Comparison of ENCODE assay signal across 8 cellular contexts in the genomic region with DNA sequence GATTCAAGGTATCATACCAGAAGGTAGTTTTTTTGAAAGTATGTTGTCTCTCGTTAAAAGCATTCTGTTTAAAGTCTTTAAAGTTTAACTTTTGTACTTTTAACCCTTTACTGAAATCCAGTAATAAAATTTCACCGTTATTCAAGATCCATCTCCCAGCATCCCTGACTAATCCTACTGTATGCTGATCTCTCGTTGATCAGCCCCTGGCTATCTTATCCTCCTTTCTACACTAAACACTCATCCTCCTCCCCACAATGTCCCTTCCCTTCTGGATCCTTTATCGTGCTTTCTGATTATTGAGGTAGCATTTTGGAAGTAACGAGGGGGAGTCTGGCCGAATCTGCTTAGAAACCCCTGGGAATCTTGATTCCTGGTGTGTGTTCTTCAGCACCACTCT. TPM values are rescaled to one million over a fixed set of nuclear protein-coding genes. Genes with fewer than 3 reads are reported as not detected.
DNase-seq lines count a peak whose midpoint lies in the region; ATAC-seq and TF ChIP-seq lines count a peak whose summit lies in the region.

No MANE protein-coding gene starts in this region.

- peak overlapping the region; percentile 78 to 98 (median 94) for H3K4me3 ChIP-seq in BLaER1 treated with 17β-estradiol and CSF1 and Interleukin-3, amounts not matched to agents 10 nM and 100 nM

- peaks cover 51 to 62% (median 56%) of the 10 kb centered on the region in 11 experiments for H4K20me1 ChIP-seq in BLaER1 treated with 17β-estradiol and CSF1 and Interleukin-3, amounts not matched to agents 10 nM and 100 nM

- H3K4me1 ChIP-seq in BLaER1 treated with 17β-estradiol and CSF1 and Interleukin-3, amounts not matched to agents 10 nM and 100 nM, result peaks cover 35 to 61% (median 50%) of the 10 kb centered on the region in 10 experiments

- H3K27ac Mint-ChIP-seq in dendritic cell treated with granulocyte-macrophage colony-stimulating factor and Interleukin-4, amounts not matched to agents 40 ng/mL and 50 ng/mL, for 4 days, result peak overlapping the region; percentile 100
- peak overlapping the region; percentile 92 to 100 for H3K27ac Mint-ChIP-seq in natural killer cell

- H3K4me2 ChIP-seq in BLaER1 treated with 17β-estradiol and CSF1 and Interleukin-3, amounts not matched to agents 10 nM and 100 nM, result peak overlapping the region; percentile 91 to 99 (median 93)

- no peak for TF ChIP-seq POLR2A in GM18505 (IDR thresholded peaks at IDR 0.05; ENCODE audit: borderline replicate concordance, extremely low read depth, insufficient read depth, insufficient read length)

- H3K4me1 Mint-ChIP-seq in dendritic cell treated with granulocyte-macrophage colony-stimulating factor and Interleukin-4, amounts not matched to agents 40 ng/mL and 50 ng/mL, for 4 days (ENCODE audit: low read depth), result peaks cover 56% of the 10 kb centered on the region
- H3K4me1 Mint-ChIP-seq in natural killer cell, result peaks cover 75% of the 10 kb centered on the region in 2 donors

- no peak for TF ChIP-seq CTCF in natural killer cell (IDR thresholded peaks at IDR 0.05)

- no peak for DNase-seq in natural killer cell
- DNase-seq in NCI-H1105 treated with DMSO at 0.1 percent for 48 hours (lab: John Stamatoyannopoulos, UW), result no peak
- no peak for DNase-seq in AML-193 (lab: John Stamatoyannopoulos, UW)
- DNase-seq in NCI-H345 (lab: John Stamatoyannopoulos, UW), result no peak

- H3K36me3 ChIP-seq in BLaER1 treated with 17β-estradiol and CSF1 and Interleukin-3, amounts not matched to agents 10 nM and 100 nM, result peaks cover 16 to 38% (median 28%) of the 10 kb centered on the region in 11 experiments; a peak in 20 of 22 replicates
- H3K36me3 ChIP-seq in KOPT-K1 (ENCODE audit: insufficient read depth, low read length), result peaks cover 18% of the 10 kb centered on the region

- peak overlapping the region; percentile 93 to 100 (median 98) for H3K9ac ChIP-seq in BLaER1 treated with 17β-estradiol and CSF1 and Interleukin-3, amounts not matched to agents 10 nM and 100 nM

- H3K9me3 ChIP-seq in BLaER1 treated with 17β-estradiol and CSF1 and Interleukin-3, amounts not matched to agents 10 nM and 100 nM (replicated peaks in 1 of 11), result no peaks in the 10 kb centered on the region
- no peaks in the 10 kb centered on the region for H3K9me3 ChIP-seq in KOPT-K1 (ENCODE audit: insufficient read depth, low read length, poor library complexity, severe bottlenecking)

- no peaks in the 10 kb centered on the region for H3K27me3 Mint-ChIP-seq in dendritic cell treated with granulocyte-macrophage colony-stimulating factor and Interleukin-4, amounts not matched to agents 40 ng/mL and 50 ng/mL, for 4 days
- no peaks in the 10 kb centered on the region for H3K27me3 Mint-ChIP-seq in natural killer cell (ENCODE audit: low read depth in 2 of 2)

- intact Hi-C loops in dendritic cell treated with granulocyte-macrophage colony-stimulating factor and Interleukin-4, amounts not matched to agents 40 ng/mL and 50 ng/mL, for 4 days (cut with micrococcal nuclease), result no loop called here
- intact Hi-C loops in natural killer cell (cut with micrococcal nuclease), result loop anchor here (5.0 to 10.0 kb wide), 2 partner anchors 203 to 204 kb away; no protein-coding TSS in a partner anchor

- no peaks in the 10 kb centered on the region for H3K27me3 ChIP-seq in BLaER1 treated with 17β-estradiol and CSF1 and Interleukin-3, amounts not matched to agents 10 nM and 100 nM

- peaks cover 54% of the 10 kb centered on the region for H3K36me3 Mint-ChIP-seq in dendritic cell treated with granulocyte-macrophage colony-stimulating factor and Interleukin-4, amounts not matched to agents 40 ng/mL and 50 ng/mL, for 4 days (ENCODE audit: low read depth)
- H3K36me3 Mint-ChIP-seq in natural killer cell, result no peaks in the 10 kb centered on the region

- no peaks in the 10 kb centered on the region for H3K9me3 Mint-ChIP-seq in dendritic cell treated with granulocyte-macrophage colony-stimulating factor and Interleukin-4, amounts not matched to agents 40 ng/mL and 50 ng/mL, for 4 days
- H3K9me3 Mint-ChIP-seq in natural killer cell, result no peaks in the 10 kb centered on the region

- H3K27ac ChIP-seq in BLaER1 treated with 17β-estradiol and CSF1 and Interleukin-3, amounts not matched to agents 10 nM and 100 nM, result peak overlapping the region; percentile 95 to 100 (median 99); a peak in 21 of 22 replicates
- peak overlapping the region; percentile 91 for H3K27ac ChIP-seq in KOPT-K1 (ENCODE audit: low read depth, low read length, poor library complexity, severe bottlenecking)

- ATAC-seq in natural killer cell (no peak), GM18505 (IDR thresholded peaks at IDR 0.05; ENCODE audit: unreplicated experiment) (no peak)

- H3K4me3 Mint-ChIP-seq in dendritic cell treated with granulocyte-macrophage colony-stimulating factor and Interleukin-4, amounts not matched to agents 40 ng/mL and 50 ng/mL, for 4 days, result peak overlapping the region; percentile 93
- peak overlapping the region; percentile 95 for H3K4me3 Mint-ChIP-seq in natural killer cell

RNA-seq across cellular contexts. Expression of a gene that starts 1.3 kb away (rescaled TPM):
- total RNA-seq in natural killer cell, result 100 to 1,000 TPM; 128 to 147 (median 136) TPM
